ENCODE assay signal across 19 cellular contexts in genomic region chr11:103111400-103111799, GRCh38. TPM values are rescaled to one million over a fixed set of nuclear protein-coding genes. Genes with fewer than 3 reads are reported as not detected.
A peak's percentile ranks its signal among the peaks of the same experiment; 100 is the strongest.
DNase-seq lines count a peak whose midpoint lies in the region; ATAC-seq, FAIRE-seq and TF ChIP-seq lines count a peak whose summit lies in the region.
"Had no signal": no experiment of that assay in that cellular context is flagged by ENCODE, and none has a peak within 500 bp of the region (broad histone marks: within the 10 kb centered on the region; RNA-seq: fewer than 3 reads in every experiment).

No MANE protein-coding gene starts in this region.

- H3K4me3 ChIP-seq in A673 (ENCODE audit: low read depth, low read length, poor library complexity, severe bottlenecking) (peak overlapping the region; percentile 10), HFF-Myc (replicated peaks; ENCODE audit: low read depth, low read length) (peak overlapping the region; percentile 85), K562 (no peak overlapping the region)

- H3K9me1 ChIP-seq in K562 (ENCODE audit: control insufficient read depth, insufficient read depth, low read length) = no peaks in the 10 kb centered on the region

- TF ChIP-seq EP300 in K562 (IDR thresholded peaks at IDR 0.05; ENCODE audit: low read length) = no peak

- intact Hi-C loops in A673 (cut with micrococcal nuclease; ENCODE audit: unreplicated experiment) (no loop called here), K562 (cut with micrococcal nuclease) (no loop called here), natural killer cell (cut with micrococcal nuclease) (no loop called here)

- H3K4me2 ChIP-seq in K562 (ENCODE audit: insufficient read depth, low read length) (no peak overlapping the region), H9 (ENCODE audit: insufficient read depth, insufficient read length, low read length) (no peak overlapping the region)

- peak overlapping the region; percentile 42 for H3K4me3 Mint-ChIP-seq in natural killer cell
- no peak overlapping the region for H3K4me3 Mint-ChIP-seq in H9

- H3K9ac ChIP-seq in K562 (ENCODE audit: insufficient read depth in 1 of 2, low read depth in 2 of 2, low read length in 2 of 2) (no peak overlapping the region), H9 (ENCODE audit: extremely low read depth, insufficient read length, low read length) (no peak overlapping the region)

- no peak overlapping the region for H4K5ac ChIP-seq in H9 (ENCODE audit: insufficient read length, low read depth, low read length)

- H2BK12ac ChIP-seq in H9 (ENCODE audit: insufficient read length, low read depth, low read length) = no peak overlapping the region

- peaks cover 6% of the 10 kb centered on the region for H3K23me2 ChIP-seq in H9 (ENCODE audit: insufficient read length, low read depth, low read length, poor library complexity, severe bottlenecking)

- peaks cover 12% of the 10 kb centered on the region for H3K4me1 ChIP-seq in A673 (ENCODE audit: insufficient read depth, low read length, poor library complexity, severe bottlenecking)
- peaks cover 4 to 6% of the 10 kb centered on the region in 2 experiments; a peak in 4 of 5 replicates for H3K4me1 ChIP-seq in K562 (replicated peaks in 1 of 2; ENCODE audit: control insufficient read depth in 2 of 2, insufficient read depth in 2 of 2, low read length in 2 of 2)
- H3K4me1 ChIP-seq in H9 (ENCODE audit: insufficient read depth, low read length) = no peaks in the 10 kb centered on the region

- WGBS in K562 (ENCODE audit: insufficient coverage, low coverage, missing lambda C conversion rate) = 3% methylated on average over 5 of the region's 5 CpGs
- 100% methylated on average over 1 of the region's 5 CpGs for WGBS in H9 (ENCODE audit: extremely low coverage, insufficient read length, low lambda C conversion rate)

- no peaks in the 10 kb centered on the region for H3K36me3 Mint-ChIP-seq in natural killer cell
- H3K36me3 Mint-ChIP-seq in H9 (ENCODE audit: insufficient read depth in 1 of 3, low read depth in 3 of 3) = peaks cover 9 to 15% (median 9%) of the 10 kb centered on the region in 3 experiments; a peak in 6 of 7 replicates

- peaks cover 11% of the 10 kb centered on the region for H3K36me3 ChIP-seq in A673 (ENCODE audit: insufficient read depth, low read length, poor library complexity, severe bottlenecking)
- no peaks in the 10 kb centered on the region for H3K36me3 ChIP-seq in K562 (ENCODE audit: control insufficient read depth, insufficient read depth, low read length)

- no peak overlapping the region for H3K4ac ChIP-seq in H9 (ENCODE audit: low read depth, low read length)

- no peak for TF ChIP-seq POLR2A in K562 (conservative IDR thresholded peaks at IDR 0.05)

- no peak for TF ChIP-seq RAD21 in K562 (CRISPR knock-in tag; conservative IDR thresholded peaks at IDR 0.05 in 1 of 2, IDR thresholded peaks at IDR 0.05 in 1 of 2)

- H3K9me3 ChIP-seq in A673 (ENCODE audit: low read depth, low read length, poor library complexity, severe bottlenecking) (no peaks in the 10 kb centered on the region), K562 (replicated peaks; ENCODE audit: control insufficient read depth, insufficient read depth, low read depth, low read length) (no peaks in the 10 kb centered on the region), H9 (ENCODE audit: control insufficient read depth, low read depth, low read length) (no peaks in the 10 kb centered on the region)

- no peak overlapping the region for H2AFZ ChIP-seq in K562 (ENCODE audit: low read depth, low read length)
- no peak overlapping the region for H2AFZ ChIP-seq in H9 (ENCODE audit: low read length)

- H3T11ph ChIP-seq in H9 (ENCODE audit: low read length) = no peak overlapping the region

- H4K20me1 ChIP-seq in K562 (replicated peaks; ENCODE audit: control insufficient read depth, insufficient read depth, low read length) (no peaks in the 10 kb centered on the region), H9 (ENCODE audit: control insufficient read depth, insufficient read depth, insufficient read length) (no peaks in the 10 kb centered on the region)

- CTCF ChIA-PET in A673 (lab: Charles Lee) = no interaction called here
- CTCF ChIA-PET in K562 (lab: Yijun Ruan, JAX; ENCODE audit: low intra/inter-chr PET ratio) = no interaction called here

- H3K14ac ChIP-seq in H9 (ENCODE audit: insufficient read depth, low read length) = no peak overlapping the region

- FAIRE-seq in K562 (lab: Jason Lieb, UNC) = no peak
- FAIRE-seq: A204.1, GM12891 had no signal

- H4K91ac ChIP-seq in H9 (ENCODE audit: insufficient read length, low read depth, low read length) = no peak overlapping the region

- ATAC-seq in K562 (peak; percentile 14; the same call in 1 of the 3 replicates), natural killer cell (no peak)
- ATAC-seq: Right ventricle myocardium inferior had no signal

- no peak for TF ChIP-seq CTCF in A673 (conservative IDR thresholded peaks at IDR 0.05; ENCODE audit: low read depth, low read length)
- no peak for TF ChIP-seq CTCF in HFF-Myc (IDR thresholded peaks at IDR 0.05; ENCODE audit: low read depth, low read length, missing control alignments)
- 0 out of 6 replicates have a peak, but pooled peaks of 1 of the 3 experiments have one; percentile 11 for TF ChIP-seq CTCF in K562 (IDR thresholded peaks at IDR 0.05 in 2 of 3, conservative IDR thresholded peaks at IDR 0.05 in 1 of 3; ENCODE audit: insufficient read depth in 2 of 3, low read depth in 1 of 3, low read length in 3 of 3)
- TF ChIP-seq CTCF in natural killer cell (IDR thresholded peaks at IDR 0.05) = no peak
- TF ChIP-seq CTCF in H9 (conservative IDR thresholded peaks at IDR 0.05) = no peak

- H2BK120ac ChIP-seq in H9 (ENCODE audit: low read depth, low read length, poor library complexity, severe bottlenecking) = no peak overlapping the region

- no peaks in the 10 kb centered on the region for H3K9me3 Mint-ChIP-seq in natural killer cell
- no peaks in the 10 kb centered on the region for H3K9me3 Mint-ChIP-seq in H9

- H3K27ac ChIP-seq in A673 (ENCODE audit: low read depth, low read length, poor library complexity, severe bottlenecking) (no peak overlapping the region), K562 (ENCODE audit: extremely low read depth, low read depth, low read length) (no peak overlapping the region), H9 (ENCODE audit: insufficient read length, low read depth, low read length) (no peak overlapping the region)

- H2AK5ac ChIP-seq in H9 (ENCODE audit: insufficient read length, low read length) = no peak overlapping the region

- POLR2A ChIA-PET in A673 (lab: Charles Lee; ENCODE audit: low non-redundant PET) = no interaction called here
- POLR2A ChIA-PET in K562 (lab: Yijun Ruan, JAX) = interaction anchor here (1.4 kb wide), 1 partner anchor 44 kb away, joined by 3 read pairs; no protein-coding TSS in a partner anchor

- H3K4me1 Mint-ChIP-seq in natural killer cell (peaks cover 13 to 17% of the 10 kb centered on the region in 2 donors), H9 (peaks cover 2% of the 10 kb centered on the region in 2 experiments; a peak in 2 of 4 replicates)

- no peak overlapping the region for H2BK5ac ChIP-seq in H9 (ENCODE audit: insufficient read length, low read length)

- H3K27ac Mint-ChIP-seq in natural killer cell (no peak overlapping the region), H9 (no peak overlapping the region)

- no peak overlapping the region for H2BK15ac ChIP-seq in H9 (ENCODE audit: low read depth, low read length)

- BruUV-seq in A673 (replicated peaks; lab: Mats Ljungman, UMichigan) (no TSS peak), K562 (replicated peaks; lab: Mats Ljungman, UMichigan) (no TSS peak)

- H3K27me3 ChIP-seq in A673 (replicated peaks; ENCODE audit: insufficient read depth, low read depth, low read length, poor library complexity) = no peaks in the 10 kb centered on the region
- no peaks in the 10 kb centered on the region for H3K27me3 ChIP-seq in K562 (ENCODE audit: control insufficient read depth in 2 of 2, insufficient read depth in 2 of 2, low read length in 2 of 2)
- no peaks in the 10 kb centered on the region for H3K27me3 ChIP-seq in H9 (ENCODE audit: insufficient read depth, low read length)

- H3K27me3 Mint-ChIP-seq in natural killer cell (ENCODE audit: low read depth in 2 of 2) = no peaks in the 10 kb centered on the region
- H3K27me3 Mint-ChIP-seq in H9 (ENCODE audit: low read depth) = no peaks in the 10 kb centered on the region

- H3K23ac ChIP-seq in H9 (ENCODE audit: insufficient read length, low read depth, low read length) = no peak overlapping the region

- H2BK20ac ChIP-seq in H9 (ENCODE audit: low read depth, low read length, poor library complexity, severe bottlenecking) = no peak overlapping the region

- in situ Hi-C loops in K562 (cut with MboI) = no loop called here

- no peak overlapping the region for H3K18ac ChIP-seq in H9 (ENCODE audit: insufficient read length, low read depth, low read length)

- DNase-seq in A673 (ENCODE audit: low spot score) (no peak), HFF-Myc (ENCODE audit: extremely low read depth, low read depth) (no peak), K562 (ENCODE audit: extremely low read depth in 1 of 4, low spot score in 3 of 4) (no peak), natural killer cell (no peak), H9 (no peak), HK-2 (ENCODE audit: unreplicated experiment) (no peak), NCI-H1092 (lab: John Stamatoyannopoulos, UW) (no peak)
- no peak for DNase-seq in activated CD8-positive, alpha-beta memory T cell treated with anti-CD3 and anti-CD28 coated beads for 24 hours
- DNase-seq: Calu3, DMS79, KBM-7, NCI-H1105, NCI-H187 treated with DMSO at 0.1 percent for 48 hours, NCI-H2171, NCI-H446 treated with DMSO at 0.1 percent for 48 hours, NCI-H748 treated with DMSO at 0.1 percent for 48 hours had no signal

- no peak overlapping the region for H4K8ac ChIP-seq in H9 (replicated peaks; ENCODE audit: insufficient read length, low read depth, low read length)

- H3K79me2 ChIP-seq in K562 (ENCODE audit: control insufficient read depth, insufficient read depth, low read length) (no peaks in the 10 kb centered on the region), H9 (ENCODE audit: insufficient read depth, low read length) (no peaks in the 10 kb centered on the region)

- no peak overlapping the region for H3K56ac ChIP-seq in H9 (ENCODE audit: insufficient read length, low read depth, low read length)

- H3K79me1 ChIP-seq in H9 (ENCODE audit: insufficient read depth, low read depth, low read length, poor library complexity, severe bottlenecking) = no peaks in the 10 kb centered on the region

RNA-seq across cellular contexts. Expression of gene DYNC2H1, which starts 2.2 kb away (rescaled TPM):
- 42.6 and 44.0 TPM in 2 replicates for total RNA-seq in A673 (2021)
- total RNA-seq in K562 (2011; cell fraction: chromatin; rRNA removed; ENCODE audit: low replicate concordance) = 0.12 and 1.0 TPM in 2 replicates
- total RNA-seq in K562 (2011; cell fraction: nucleolus; rRNA removed) = under 0.01 and 0.26 TPM in 2 replicates
- total RNA-seq in K562 (2011; cell fraction: nucleoplasm; rRNA removed) = 0.22 TPM in 1 of 2 replicates, not detected in the other
- 0.33 and 0.64 TPM in 2 replicates for total RNA-seq in K562 (2014; rRNA removed)
- total RNA-seq in K562 (2014; rRNA removed; fragmentation: Illumina TruSeq; extraction: Trizol) = 0.51 and 0.54 TPM in 2 replicates
- 0.40 and 0.57 TPM in 2 replicates for total RNA-seq in K562 (2015; rRNA removed; fragmentation: Illumina TruSeq; extraction: Trizol)
- 0.33 and 0.47 TPM in 2 replicates for total RNA-seq in K562 (2021)
- polyA plus RNA-seq in K562 (2011; rRNA removed) = 0.07 and 0.20 TPM in 2 replicates
- 0.01 and 0.04 TPM in 2 replicates for polyA plus RNA-seq in K562 (2011; cell fraction: cytosol; rRNA removed)
- polyA plus RNA-seq in K562 (2011; cell fraction: nucleus; rRNA removed) = 0.04 and 0.58 TPM in 2 replicates
- 0.21 and 0.73 TPM in 2 replicates for polyA plus RNA-seq in K562 (2012)
- 0.11 and 0.12 TPM in 2 replicates for polyA plus RNA-seq in K562 (2014; fragmentation: Illumina TruSeq; extraction: Trizol)
- polyA plus RNA-seq in K562 (2014; fragmentation: Nextera tagmentation; extraction: Ambion mirVana) = under 1 TPM; 0.10 to 0.17 TPM
- polyA plus RNA-seq in K562 (2014; rRNA removed) = 0.08 and 0.19 TPM in 2 replicates
- 0.32 and 0.57 TPM in 2 replicates for polyA minus RNA-seq in K562 (2011; rRNA and poly(A)+ RNA removed)
- 0.76 TPM in 1 of 2 replicates, not detected in the other for polyA minus RNA-seq in K562 (2011; cell fraction: cytosol; rRNA and poly(A)+ RNA removed)
- polyA minus RNA-seq in K562 (2011; cell fraction: nucleus; rRNA and poly(A)+ RNA removed) = 0.13 and 1.00 TPM in 2 replicates
- total RNA-seq in natural killer cell = 1 to 10 TPM; 4.1 to 7.5 (median 4.4) TPM
- total RNA-seq in H9 (2021) = 10.5 and 13.2 TPM in 2 replicates

RNA-seq across cellular contexts. Expression of gene DCUN1D5, which starts 19.4 kb away (rescaled TPM):
- total RNA-seq in A673 (2021) = 92.3 and 102 TPM in 2 replicates
- total RNA-seq in K562 (2011; cell fraction: chromatin; rRNA removed; ENCODE audit: low replicate concordance) = 19.9 and 20.0 TPM in 2 replicates
- total RNA-seq in K562 (2011; cell fraction: nucleolus; rRNA removed) = 29.3 and 32.9 TPM in 2 replicates
- total RNA-seq in K562 (2011; cell fraction: nucleoplasm; rRNA removed) = 24.1 and 31.0 TPM in 2 replicates
- total RNA-seq in K562 (2014; rRNA removed) = 202 and 242 TPM in 2 replicates
- 132 and 149 TPM in 2 replicates for total RNA-seq in K562 (2014; rRNA removed; fragmentation: Illumina TruSeq; extraction: Trizol)
- 105 and 115 TPM in 2 replicates for total RNA-seq in K562 (2015; rRNA removed; fragmentation: Illumina TruSeq; extraction: Trizol)
- 97.2 and 100 TPM in 2 replicates for total RNA-seq in K562 (2021)
- polyA plus RNA-seq in K562 (2011; rRNA removed) = 102 and 161 TPM in 2 replicates
- 74.9 and 88.7 TPM in 2 replicates for polyA plus RNA-seq in K562 (2011; cell fraction: cytosol; rRNA removed)
- 34.6 and 42.4 TPM in 2 replicates for polyA plus RNA-seq in K562 (2011; cell fraction: nucleus; rRNA removed)
- polyA plus RNA-seq in K562 (2012) = 68.3 and 115 TPM in 2 replicates
- 82.7 and 93.3 TPM in 2 replicates for polyA plus RNA-seq in K562 (2014; fragmentation: Illumina TruSeq; extraction: Trizol)
- 10 to 100 TPM; 38.4 to 39.1 TPM for polyA plus RNA-seq in K562 (2014; fragmentation: Nextera tagmentation; extraction: Ambion mirVana)
- 175 and 178 TPM in 2 replicates for polyA plus RNA-seq in K562 (2014; rRNA removed)
- polyA minus RNA-seq in K562 (2011; rRNA and poly(A)+ RNA removed) = 65.9 and 73.0 TPM in 2 replicates
- polyA minus RNA-seq in K562 (2011; cell fraction: cytosol; rRNA and poly(A)+ RNA removed) = 42.4 and 46.6 TPM in 2 replicates
- 29.9 and 36.7 TPM in 2 replicates for polyA minus RNA-seq in K562 (2011; cell fraction: nucleus; rRNA and poly(A)+ RNA removed)
- 10 to 100 TPM; 11.2 to 16.8 (median 15.2) TPM for total RNA-seq in natural killer cell
- 86.7 and 89.3 TPM in 2 replicates for total RNA-seq in H9 (2021)
